ENCODE assay signal across 1 cellular context in the genomic region with DNA sequence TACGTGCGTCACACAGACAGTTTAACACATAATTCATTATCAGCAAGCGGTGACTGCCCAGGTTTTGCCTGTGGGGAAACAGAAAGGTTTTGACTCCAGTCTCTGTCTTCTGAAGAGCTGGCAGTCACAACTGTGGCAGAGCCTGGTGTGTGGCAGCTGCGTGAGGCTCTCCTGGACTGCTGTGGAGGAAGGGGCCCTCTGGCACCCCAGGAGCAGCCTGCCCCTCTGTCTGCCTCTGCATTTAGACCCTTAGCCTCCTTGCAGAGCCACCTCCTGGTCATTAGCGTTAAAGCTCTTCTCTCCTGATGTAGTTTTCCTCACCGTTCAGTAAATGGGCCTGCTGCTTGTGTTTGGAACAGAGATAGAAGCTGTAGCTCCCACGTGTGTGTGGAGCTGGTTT.
TF ChIP-seq lines count a peak whose summit lies in the region.

No MANE protein-coding gene starts in this region.

TF ChIP-seq in SK-N-SH, 30 proteins besides CTCF, POLR2A, EP300 and RAD21 (continued from another document):
- TF ChIP-seq, protein P1, sequence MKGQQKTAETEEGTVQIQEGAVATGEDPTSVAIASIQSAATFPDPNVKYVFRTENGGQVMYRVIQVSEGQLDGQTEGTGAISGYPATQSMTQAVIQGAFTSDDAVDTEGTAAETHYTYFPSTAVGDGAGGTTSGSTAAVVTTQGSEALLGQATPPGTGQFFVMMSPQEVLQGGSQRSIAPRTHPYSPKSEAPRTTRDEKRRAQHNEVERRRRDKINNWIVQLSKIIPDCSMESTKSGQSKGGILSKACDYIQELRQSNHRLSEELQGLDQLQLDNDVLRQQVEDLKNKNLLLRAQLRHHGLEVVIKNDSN (IDR thresholded peaks at IDR 0.05; ENCODE audit: borderline replicate concordance, low read depth): no peak
- TF ChIP-seq POLR2AphosphoS5 (IDR thresholded peaks at IDR 0.05; ENCODE audit: low read depth, low read length) (no peak), NRF1 (IDR thresholded peaks at IDR 0.05; ENCODE audit: low read depth, low read length) (no peak), TEAD4 (IDR thresholded peaks at IDR 0.05; ENCODE audit: borderline replicate concordance, insufficient read depth) (no peak)
